In the genomic region with DNA sequence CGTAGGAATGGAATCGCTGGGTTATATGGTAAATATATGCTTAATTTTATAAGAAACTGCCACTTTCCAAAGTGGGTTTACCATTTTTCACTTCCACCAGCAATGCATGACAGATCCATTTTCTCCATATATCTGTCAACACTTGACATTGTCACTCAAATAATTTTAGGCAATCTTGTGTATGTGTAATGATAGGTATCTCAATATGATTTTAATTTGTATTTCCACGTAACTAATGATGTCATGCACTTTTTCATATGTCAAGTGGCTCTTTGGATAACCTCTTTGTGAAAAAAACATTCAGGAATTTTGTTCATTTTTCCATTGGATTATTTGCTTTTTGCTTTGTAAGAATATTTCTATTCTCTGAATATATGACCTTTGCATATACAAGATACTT, we compare ENCODE assay signal across 40 cellular contexts.
"Had no signal": no experiment of that assay in that cellular context is flagged by ENCODE, and none has a peak within 500 bp of the region (broad histone marks: within the 10 kb centered on the region; RNA-seq: fewer than 3 reads in every experiment).

No MANE protein-coding gene starts in this region.

- H3K4me3 Mint-ChIP-seq: activated naive CD4-positive, alpha-beta T cell treated with anti-CD3 and anti-CD28 coated beads for 36 hours; activated naive CD4-positive, alpha-beta T cell treated with anti-CD3 and anti-CD28 coated beads, Interleukin-2, amount 10 ng/mL, durations not matched to agents 7 days and 5 days; activated naive CD4-positive, alpha-beta T cell treated with anti-CD3 and anti-CD28 coated beads, Interleukin-2, amount 50 U/mL, for 24 hours; activated naive CD8-positive, alpha-beta T cell; activated naive CD8-positive, alpha-beta T cell treated with anti-CD3 and anti-CD28 coated beads for 36 hours; activated naive CD8-positive, alpha-beta T cell treated with anti-CD3 and anti-CD28 coated beads, Interleukin-2, amount 10 ng/mL, durations not matched to agents 7 days and 5 days; activated naive CD8-positive, alpha-beta T cell treated with anti-CD3 and anti-CD28 coated beads, Interleukin-2, amount 50 U/mL, for 24 hours; activated T-cell treated with anti-CD3 and anti-CD28 coated beads, Interleukin-2, amount 50 U/mL, for 24 hours; activated T-cell treated with anti-CD3 and anti-CD28 coated beads, Interleukin-2, amount 50 U/mL, for 4 hours; activated T-cell treated with anti-CD3 and anti-CD28 coated beads, Interleukin-2, amount 50 U/mL, for 72 hours; activated T-helper 1 cell treated with anti-CD3 and anti-CD28 coated beads, Interleukin-12 subunit alpha, Interleukin-12 subunit beta, Interleukin-2, Interleukin-4 antibody, amounts not matched to agents 30 ng/mL and 10 ng/mL and 1 ng/mL, durations not matched to agents 14 hours and 24 hours and 36 hours; activated T-helper 17 cell treated with anti-CD3 and anti-CD28 coated beads, Interleukin-2, amount 50 U/mL, for 72 hours; brain; central memory CD8-positive, alpha-beta T cell had no signal

- ATAC-seq: activated naive CD4-positive, alpha-beta T cell treated with anti-CD3 and anti-CD28 coated beads, Interleukin-2, amount 50 U/mL, for 72 hours; activated naive CD8-positive, alpha-beta T cell treated with anti-CD3 and anti-CD28 coated beads, Interleukin-2, amount 50 U/mL, for 24 hours; activated T-cell treated with anti-CD3 and anti-CD28 coated beads, Interleukin-2, amount 50 U/mL, for 4 hours; activated T-cell treated with anti-CD3 and anti-CD28 coated beads, Interleukin-2, amount 50 U/mL, for 72 hours; activated T-helper 17 cell treated with anti-CD3 and anti-CD28 coated beads, Interleukin-2, amount 50 U/mL, for 72 hours; body of pancreas had no signal

- H3K27ac Mint-ChIP-seq: activated naive CD4-positive, alpha-beta T cell treated with anti-CD3 and anti-CD28 coated beads for 36 hours; activated naive CD4-positive, alpha-beta T cell treated with anti-CD3 and anti-CD28 coated beads, Interleukin-2, amount 10 ng/mL, durations not matched to agents 7 days and 5 days; activated naive CD4-positive, alpha-beta T cell treated with anti-CD3 and anti-CD28 coated beads, Interleukin-2, amount 50 U/mL, for 24 hours; activated naive CD4-positive, alpha-beta T cell treated with anti-CD3 and anti-CD28 coated beads, Interleukin-2, amount 50 U/mL, for 72 hours; activated naive CD8-positive, alpha-beta T cell; activated naive CD8-positive, alpha-beta T cell treated with anti-CD3 and anti-CD28 coated beads for 36 hours; activated naive CD8-positive, alpha-beta T cell treated with anti-CD3 and anti-CD28 coated beads, Interleukin-2, amount 10 ng/mL, durations not matched to agents 7 days and 5 days; activated naive CD8-positive, alpha-beta T cell treated with anti-CD3 and anti-CD28 coated beads, Interleukin-2, amount 50 U/mL, for 24 hours; activated T-cell treated with anti-CD3 and anti-CD28 coated beads, Interleukin-2, amount 50 U/mL, for 24 hours; activated T-cell treated with anti-CD3 and anti-CD28 coated beads, Interleukin-2, amount 50 U/mL, for 72 hours; activated T-helper 1 cell treated with anti-CD3 and anti-CD28 coated beads, Interleukin-12 subunit alpha, Interleukin-12 subunit beta, Interleukin-2, Interleukin-4 antibody, amounts not matched to agents 30 ng/mL and 10 ng/mL and 1 ng/mL, durations not matched to agents 14 hours and 24 hours and 36 hours; activated T-helper 17 cell treated with anti-CD3 and anti-CD28 coated beads, Interleukin-2, amount 50 U/mL, for 72 hours; activated T-helper 2 cell treated with anti-CD3 and anti-CD28 coated beads, Interferon-gamma antibody, Interleukin-2, Interleukin-4, amounts not matched to agents 10 μg/mL and 5 μg/mL and 100 μg/mL, durations not matched to agents 14 hours and 24 hours and 36 hours; brain had no signal

- H3K27me3 ChIP-seq: adrenal gland, ascending aorta, body of pancreas, brain microvascular endothelial cell, breast epithelium, cardiac muscle cell had no signal

- H3K9me3 ChIP-seq: adrenal gland, ascending aorta, body of pancreas, breast epithelium had no signal

- DNase-seq: activated effector memory CD4-positive, alpha-beta T cell treated with anti-CD3 and anti-CD28 coated beads, Interleukin-2, amount 50 U/mL, for 16 hours; activated effector memory CD4-positive, alpha-beta T cell treated with Interleukin-2 at 50 U/mL for 16 hours; activated gamma-delta T cell; activated gamma-delta T cell treated with Interleukin-2 at 50 U/mL for 16 hours; activated naive CD4-positive, alpha-beta T cell; activated naive CD4-positive, alpha-beta T cell treated with anti-CD3 and anti-CD28 coated beads for 36 hours; activated naive CD4-positive, alpha-beta T cell treated with anti-CD3 and anti-CD28 coated beads, Interleukin-2, amount 10 ng/mL, durations not matched to agents 7 days and 5 days; activated naive CD4-positive, alpha-beta T cell treated with anti-CD3 and anti-CD28 coated beads, Interleukin-2, amount 50 U/mL, for 16 hours; activated naive CD4-positive, alpha-beta T cell treated with Interleukin-2 at 50 U/mL for 16 hours; activated naive CD8-positive, alpha-beta T cell treated with anti-CD3 and anti-CD28 coated beads for 36 hours; activated naive CD8-positive, alpha-beta T cell treated with anti-CD3 and anti-CD28 coated beads, Interleukin-2, amount 10 ng/mL, durations not matched to agents 7 days and 5 days; activated naive CD8-positive, alpha-beta T cell treated with anti-CD3 and anti-CD28 coated beads, Interleukin-2, amount 50 U/mL, for 24 hours; activated T-cell treated with anti-CD3 and anti-CD28 coated beads, Interleukin-2, amount 50 U/mL, for 1 hour; activated T-cell treated with anti-CD3 and anti-CD28 coated beads, Interleukin-2, amount 50 U/mL, for 24 hours; activated T-cell treated with anti-CD3 and anti-CD28 coated beads, Interleukin-2, amount 50 U/mL, for 4 hours; activated T-cell treated with anti-CD3 and anti-CD28 coated beads, Interleukin-2, amount 50 U/mL, for 48 hours; activated T-cell treated with anti-CD3 and anti-CD28 coated beads, Interleukin-2, amount 50 U/mL, for 72 hours; adrenal gland; amniotic stem cell; amygdala; anterior cingulate cortex; aorta; body of pancreas; brain microvascular endothelial cell; caudate nucleus; central memory CD4-positive, alpha-beta T cell; cerebellar nuclear complex had no signal

- H3K36me3 ChIP-seq: adrenal gland, ascending aorta, brain microvascular endothelial cell, breast epithelium, cardiac muscle cell had no signal

- H3K27me3 Mint-ChIP-seq: activated naive CD4-positive, alpha-beta T cell treated with anti-CD3 and anti-CD28 coated beads, Interleukin-2, amount 10 ng/mL, durations not matched to agents 7 days and 5 days; activated naive CD4-positive, alpha-beta T cell treated with anti-CD3 and anti-CD28 coated beads, Interleukin-2, amount 50 U/mL, for 24 hours; activated naive CD8-positive, alpha-beta T cell; activated naive CD8-positive, alpha-beta T cell treated with anti-CD3 and anti-CD28 coated beads for 36 hours; activated naive CD8-positive, alpha-beta T cell treated with anti-CD3 and anti-CD28 coated beads, Interleukin-2, amount 10 ng/mL, durations not matched to agents 7 days and 5 days; activated naive CD8-positive, alpha-beta T cell treated with anti-CD3 and anti-CD28 coated beads, Interleukin-2, amount 50 U/mL, for 24 hours; activated T-cell treated with anti-CD3 and anti-CD28 coated beads, Interleukin-2, amount 50 U/mL, for 24 hours; activated T-helper 17 cell treated with anti-CD3 and anti-CD28 coated beads, Interleukin-2, amount 50 U/mL, for 72 hours; brain; central memory CD8-positive, alpha-beta T cell had no signal

- FAIRE-seq: astrocyte, bronchial epithelial cell had no signal

- H3K4me3 ChIP-seq: adrenal gland, ascending aorta, body of pancreas, breast epithelium, cardiac muscle cell had no signal

- H3K4me1 ChIP-seq: adrenal gland, ascending aorta, body of pancreas, breast epithelium had no signal

- H3K27ac ChIP-seq: adrenal gland, ascending aorta, body of pancreas, brain microvascular endothelial cell, breast epithelium, cardiac muscle cell had no signal

- H3K4me1 Mint-ChIP-seq: activated naive CD4-positive, alpha-beta T cell treated with anti-CD3 and anti-CD28 coated beads, Interleukin-2, amount 10 ng/mL, durations not matched to agents 7 days and 5 days; activated naive CD4-positive, alpha-beta T cell treated with anti-CD3 and anti-CD28 coated beads, Interleukin-2, amount 50 U/mL, for 24 hours; activated naive CD8-positive, alpha-beta T cell treated with anti-CD3 and anti-CD28 coated beads for 36 hours; activated naive CD8-positive, alpha-beta T cell treated with anti-CD3 and anti-CD28 coated beads, Interleukin-2, amount 10 ng/mL, durations not matched to agents 7 days and 5 days; activated naive CD8-positive, alpha-beta T cell treated with anti-CD3 and anti-CD28 coated beads, Interleukin-2, amount 50 U/mL, for 24 hours; activated T-helper 17 cell treated with anti-CD3 and anti-CD28 coated beads, Interleukin-2, amount 50 U/mL, for 72 hours; brain; central memory CD8-positive, alpha-beta T cell had no signal

- H3K9me3 Mint-ChIP-seq: activated naive CD4-positive, alpha-beta T cell treated with anti-CD3 and anti-CD28 coated beads, Interleukin-2, amount 50 U/mL, for 24 hours; brain had no signal
